In the genomic region with DNA sequence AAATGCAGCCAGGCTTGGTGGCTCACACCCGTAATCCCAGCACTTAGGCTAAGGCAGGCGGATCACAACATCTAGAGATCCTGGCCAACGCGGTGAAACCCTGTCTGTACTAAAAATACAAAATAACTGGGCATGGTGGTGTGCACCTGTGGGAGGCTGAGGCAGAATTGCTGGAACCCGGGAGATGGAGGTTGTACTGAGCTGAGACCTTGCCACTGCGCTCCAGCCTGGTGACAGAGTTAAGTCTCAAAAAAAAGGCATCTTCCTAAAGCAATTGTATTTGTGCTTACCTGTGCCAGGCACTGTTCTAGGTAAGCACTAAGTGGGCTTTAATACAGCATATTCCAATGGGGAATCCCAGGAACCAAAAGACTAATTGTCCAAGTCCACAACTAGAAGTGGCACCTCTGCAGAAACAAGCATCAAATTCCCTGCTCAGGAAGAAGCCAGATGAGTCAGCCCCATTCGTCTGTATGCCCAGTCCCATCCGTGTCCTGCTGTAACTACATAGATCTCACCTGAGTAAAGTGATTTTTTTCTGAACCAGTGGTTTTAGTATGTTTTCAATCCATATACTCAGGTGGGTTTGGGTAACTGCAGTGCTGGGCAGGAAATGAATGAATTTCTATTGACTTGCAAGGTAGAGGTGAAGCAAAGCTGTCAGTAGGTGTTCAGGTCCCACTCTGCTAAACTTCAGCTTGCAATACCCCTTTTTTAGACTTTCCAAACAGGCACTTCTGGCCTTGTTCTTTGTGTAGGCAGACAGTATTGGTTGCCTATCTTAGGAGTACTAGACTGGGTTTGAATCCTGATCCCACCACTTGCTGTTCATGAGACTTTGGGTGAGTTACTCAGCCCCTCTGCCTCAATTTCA, we compare ENCODE assay signal across 8 cellular contexts. TPM values are rescaled to one million over a fixed set of nuclear protein-coding genes. Genes with fewer than 3 reads are reported as not detected.
DNase-seq lines count a peak whose midpoint lies in the region; ATAC-seq and TF ChIP-seq lines count a peak whose summit lies in the region.

No MANE protein-coding gene starts in this region.

- H3K4me3 ChIP-seq in DOHH2 (ENCODE audit: low read length) (peak overlapping the region; percentile 97), MG63 (peak overlapping the region; percentile 96), left lung (peak overlapping the region in 1 of 2 donors; percentile 61)

- peak overlapping the region; percentile 100 for H3K4me3 Mint-ChIP-seq in activated T-helper 1 cell treated with anti-CD3 and anti-CD28 coated beads, Interleukin-12 subunit alpha, Interleukin-12 subunit beta, Interleukin-2, Interleukin-4 antibody, amounts not matched to agents 30 ng/mL and 10 ng/mL and 1 ng/mL, durations not matched to agents 14 hours and 24 hours and 36 hours

- H3K27ac Mint-ChIP-seq in activated T-helper 1 cell treated with anti-CD3 and anti-CD28 coated beads, Interleukin-12 subunit alpha, Interleukin-12 subunit beta, Interleukin-2, Interleukin-4 antibody, amounts not matched to agents 30 ng/mL and 10 ng/mL and 1 ng/mL, durations not matched to agents 14 hours and 24 hours and 36 hours = peak overlapping the region; percentile 97

- no peaks in the 10 kb centered on the region for H4K20me1 ChIP-seq in DOHH2 (ENCODE audit: control insufficient read depth, insufficient read depth, low read depth, low read length)

- H3K4me1 Mint-ChIP-seq in activated T-helper 1 cell treated with anti-CD3 and anti-CD28 coated beads, Interleukin-12 subunit alpha, Interleukin-12 subunit beta, Interleukin-2, Interleukin-4 antibody, amounts not matched to agents 30 ng/mL and 10 ng/mL and 1 ng/mL, durations not matched to agents 14 hours and 24 hours and 36 hours (ENCODE audit: low read depth) = peaks cover 49% of the 10 kb centered on the region

- H3K36me3 ChIP-seq in DOHH2 (ENCODE audit: control insufficient read depth, low read length) (peaks cover 79% of the 10 kb centered on the region), MG63 (peaks cover 69% of the 10 kb centered on the region), left lung (peaks cover 0 to 89% of the 10 kb centered on the region in 2 donors)

- peaks cover 7% of the 10 kb centered on the region for H3K27me3 Mint-ChIP-seq in activated T-helper 1 cell treated with anti-CD3 and anti-CD28 coated beads, Interleukin-12 subunit alpha, Interleukin-12 subunit beta, Interleukin-2, Interleukin-4 antibody, amounts not matched to agents 30 ng/mL and 10 ng/mL and 1 ng/mL, durations not matched to agents 14 hours and 24 hours and 36 hours (ENCODE audit: insufficient read depth)

- ATAC-seq in left lung (no peak), HG03095 (IDR thresholded peaks at IDR 0.05; ENCODE audit: unreplicated experiment) (no peak), HG03469 (IDR thresholded peaks at IDR 0.05; ENCODE audit: unreplicated experiment) (no peak)

- peaks cover 41% of the 10 kb centered on the region for H3K79me2 ChIP-seq in DOHH2 (ENCODE audit: control insufficient read depth, low read length)

- TF ChIP-seq CTCF in DOHH2 (IDR thresholded peaks at IDR 0.05; ENCODE audit: low read depth, low read length, poor library complexity, severe bottlenecking) = no peak
- no peak for TF ChIP-seq CTCF in left lung (IDR thresholded peaks at IDR 0.05)

- H3K27me3 ChIP-seq in DOHH2 (ENCODE audit: control insufficient read depth, low read length) = no peaks in the 10 kb centered on the region; the same call in 1 of the 2 replicates
- 0 out of 2 replicates have a peak, but pooled peaks cover 2% of the 10 kb centered on the region for H3K27me3 ChIP-seq in MG63
- no peaks in the 10 kb centered on the region for H3K27me3 ChIP-seq in left lung

- no peaks in the 10 kb centered on the region for H3K9me3 ChIP-seq in DOHH2 (ENCODE audit: control insufficient read depth, insufficient read depth, low read length)
- H3K9me3 ChIP-seq in MG63 = no peaks in the 10 kb centered on the region; the same call in 1 of the 2 replicates
- H3K9me3 ChIP-seq in left lung = no peaks in the 10 kb centered on the region

- H3K4me1 ChIP-seq in DOHH2 (ENCODE audit: control insufficient read depth, low read length) (peaks cover 61% of the 10 kb centered on the region), left lung (peaks cover 32 to 62% of the 10 kb centered on the region in 2 donors)

- H3K27ac ChIP-seq in DOHH2 (ENCODE audit: low read depth, low read length) (peak overlapping the region; percentile 93), left lung (peak overlapping the region; percentile 83 to 92), caudate nucleus (ENCODE audit: low read depth, low read length) (no peak overlapping the region)

- H3K4me2 ChIP-seq in DOHH2 (ENCODE audit: low read length) = peak overlapping the region; percentile 88

- DNase-seq in MG63 (peak; percentile 52), left lung (no peak), caudate nucleus (lab: John Stamatoyannopoulos, UW) (no peak), occipital lobe (lab: John Stamatoyannopoulos, UW) (no peak)
- DNase-seq in activated T-helper 1 cell treated with anti-CD3 and anti-CD28 coated beads, Interleukin-12 subunit alpha, Interleukin-12 subunit beta, Interleukin-2, Interleukin-4 antibody, amounts not matched to agents 30 ng/mL and 10 ng/mL and 1 ng/mL, durations not matched to agents 14 hours and 24 hours and 36 hours (ENCODE audit: low spot score) = no peak

- H3K36me3 Mint-ChIP-seq in activated T-helper 1 cell treated with anti-CD3 and anti-CD28 coated beads, Interleukin-12 subunit alpha, Interleukin-12 subunit beta, Interleukin-2, Interleukin-4 antibody, amounts not matched to agents 30 ng/mL and 10 ng/mL and 1 ng/mL, durations not matched to agents 14 hours and 24 hours and 36 hours (ENCODE audit: low read depth) = peaks cover 72% of the 10 kb centered on the region

- intact Hi-C loops in activated T-helper 1 cell treated with anti-CD3 and anti-CD28 coated beads, Interleukin-12 subunit alpha, Interleukin-12 subunit beta, Interleukin-2, Interleukin-4 antibody, amounts not matched to agents 30 ng/mL and 10 ng/mL and 1 ng/mL, durations not matched to agents 14 hours and 24 hours and 36 hours (cut with micrococcal nuclease) = no loop called here
- intact Hi-C loops in left lung (cut with DNase I) = no loop called here

- no peaks in the 10 kb centered on the region for H3K9me3 Mint-ChIP-seq in activated T-helper 1 cell treated with anti-CD3 and anti-CD28 coated beads, Interleukin-12 subunit alpha, Interleukin-12 subunit beta, Interleukin-2, Interleukin-4 antibody, amounts not matched to agents 30 ng/mL and 10 ng/mL and 1 ng/mL, durations not matched to agents 14 hours and 24 hours and 36 hours

- peaks cover 89% of the 10 kb centered on the region for H3F3A ChIP-seq in DOHH2 (ENCODE audit: control insufficient read depth, insufficient read depth)

- no peaks in the 10 kb centered on the region for H3K9me2 ChIP-seq in DOHH2 (replicated peaks; ENCODE audit: control insufficient read depth, low read length)

RNA-seq across cellular contexts. Expression of a gene that starts 4.7 kb away (rescaled TPM):
- 116 and 153 TPM in 2 replicates for total RNA-seq in MG63 (2014; rRNA removed; shearing (Covaris generic); ENCODE audit: low replicate concordance)
- total RNA-seq in activated T-helper 1 cell treated with anti-CD3 and anti-CD28 coated beads, Interleukin-12 subunit alpha, Interleukin-12 subunit beta, Interleukin-2, Interleukin-4 antibody, amounts not matched to agents 30 ng/mL and 10 ng/mL and 1 ng/mL, durations not matched to agents 14 hours and 24 hours and 36 hours = 130 and 135 TPM in 2 replicates
- 10 to 100 TPM; 35.5 to 36.3 TPM for total RNA-seq in left lung
- total RNA-seq in occipital lobe = 13.4 TPM

RNA-seq across cellular contexts. Expression of a gene that starts 42.3 kb away (rescaled TPM):
- total RNA-seq in MG63 (2014; rRNA removed; shearing (Covaris generic); ENCODE audit: low replicate concordance) = 9.7 and 11.2 TPM in 2 replicates
- 40.2 and 41.0 TPM in 2 replicates for total RNA-seq in activated T-helper 1 cell treated with anti-CD3 and anti-CD28 coated beads, Interleukin-12 subunit alpha, Interleukin-12 subunit beta, Interleukin-2, Interleukin-4 antibody, amounts not matched to agents 30 ng/mL and 10 ng/mL and 1 ng/mL, durations not matched to agents 14 hours and 24 hours and 36 hours
- total RNA-seq in left lung (10 to 100 TPM; 26.1 to 27.0 TPM), occipital lobe (39.8 TPM)
